ENCODE assay signal across 8 cellular contexts in the genomic region with DNA sequence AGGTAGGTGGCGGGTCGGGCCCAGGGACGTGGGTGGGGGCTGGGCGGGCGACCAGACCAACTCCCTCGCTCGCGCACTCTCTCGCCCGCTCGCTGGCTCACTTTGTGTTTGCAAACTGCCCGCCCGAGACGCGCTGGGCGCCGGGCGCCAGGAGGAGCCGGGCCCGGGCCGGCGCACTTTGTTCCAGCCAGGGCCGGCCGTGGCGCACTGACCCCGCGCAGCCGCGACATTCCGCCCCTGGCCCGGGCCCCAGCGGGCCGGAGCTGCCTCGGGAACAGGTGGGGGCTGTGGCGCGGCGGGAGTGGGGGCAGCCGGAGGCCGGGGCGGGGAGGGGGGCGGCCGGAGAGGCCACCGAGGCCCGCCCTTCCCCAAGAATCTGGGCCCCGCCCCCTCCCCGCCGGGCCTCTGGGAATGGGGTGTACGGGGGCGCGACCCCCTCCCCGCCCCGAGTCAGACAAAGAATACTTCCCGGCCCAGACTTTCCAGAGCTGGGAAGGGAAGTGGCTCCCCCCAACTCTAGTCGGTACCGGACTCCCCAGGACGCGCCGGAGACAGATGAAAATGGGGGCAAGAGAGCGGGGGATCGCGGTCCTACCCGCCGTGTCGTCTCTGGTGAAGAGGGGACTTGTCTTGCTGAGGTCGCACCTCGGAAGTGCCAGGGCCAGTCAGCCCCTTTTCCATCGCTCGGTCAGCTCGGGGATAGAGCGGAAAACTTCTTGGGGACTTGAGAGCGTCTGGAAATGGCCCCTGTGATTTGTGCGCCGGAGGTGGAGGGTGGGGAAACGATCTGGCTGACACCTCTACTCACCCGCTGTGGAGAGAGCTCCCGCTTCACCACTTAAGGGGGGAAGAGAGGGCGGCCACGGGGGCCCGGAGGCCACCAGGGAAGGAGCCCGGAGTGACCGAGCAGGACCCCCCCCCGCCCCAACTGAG. TPM values are rescaled to one million over a fixed set of nuclear protein-coding genes. Genes with fewer than 3 reads are reported as not detected.
DNase-seq lines count a peak whose midpoint lies in the region; ATAC-seq and TF ChIP-seq lines count a peak whose summit lies in the region.

No MANE protein-coding gene starts in this region.

- H4K20me1 ChIP-seq in SU-DHL-6 (ENCODE audit: low read depth, low read length): no peaks in the 10 kb centered on the region; the same call in 1 of the 2 replicates

- peaks cover 17% of the 10 kb centered on the region for H3K27me3 Mint-ChIP-seq in stimulated activated naive CD8-positive, alpha-beta T cell treated with anti-CD3 and anti-CD28 coated beads, Interleukin-15, Interleukin-2, amounts not matched to agents 100 ng/mL and 50 ng/mL, for 24 hours

- no peaks in the 10 kb centered on the region for H3F3A ChIP-seq in SU-DHL-6 (ENCODE audit: insufficient read depth)

- H3K27me3 ChIP-seq in SU-DHL-6 (ENCODE audit: low read length) (no peaks in the 10 kb centered on the region), colonic mucosa (no peaks in the 10 kb centered on the region), liver (ENCODE audit: control insufficient read depth in 4 of 4, insufficient read depth in 4 of 4, low read length in 3 of 4) (no peaks in the 10 kb centered on the region)

- H2AFZ ChIP-seq in SU-DHL-6 (ENCODE audit: low read depth, low read length, severe bottlenecking): no peak overlapping the region

- peak; percentile 16 to 44 for DNase-seq in AML-193 (lab: John Stamatoyannopoulos, UW)
- DNase-seq in colonic mucosa: peak; percentile 53
- no peak for DNase-seq in DMS153 treated with DMSO at 0.1 percent for 48 hours (lab: John Stamatoyannopoulos, UW; ENCODE audit: unreplicated experiment)

- H3K36me3 ChIP-seq in SU-DHL-6 (ENCODE audit: low read length): no peaks in the 10 kb centered on the region
- H3K36me3 ChIP-seq in colonic mucosa: no peaks in the 10 kb centered on the region
- H3K36me3 ChIP-seq in liver (ENCODE audit: control insufficient read depth in 4 of 4, insufficient read depth in 3 of 4, low read depth in 1 of 4, low read length in 3 of 4): peaks cover 0 to 2% (median 0%) of the 10 kb centered on the region in 4 donors

- intact Hi-C loops in colonic mucosa (cut with DNase I): no loop called here

- no peak overlapping the region for H3K27ac ChIP-seq in SU-DHL-6 (ENCODE audit: low read depth, low read length)
- peak overlapping the region; percentile 63 for H3K27ac ChIP-seq in colonic mucosa
- H3K27ac ChIP-seq in liver (ENCODE audit: low read depth in 1 of 2, low read length in 2 of 2): peak overlapping the region; percentile 52 to 78

- H3K27ac Mint-ChIP-seq in stimulated activated naive CD8-positive, alpha-beta T cell treated with anti-CD3 and anti-CD28 coated beads, Interleukin-15, Interleukin-2, amounts not matched to agents 100 ng/mL and 50 ng/mL, for 24 hours: peak overlapping the region; percentile 59

- H3K4me3 Mint-ChIP-seq in stimulated activated naive CD8-positive, alpha-beta T cell treated with anti-CD3 and anti-CD28 coated beads, Interleukin-15, Interleukin-2, amounts not matched to agents 100 ng/mL and 50 ng/mL, for 24 hours: peak overlapping the region; percentile 90

- H3K9me2 ChIP-seq in SU-DHL-6 (replicated peaks; ENCODE audit: insufficient read depth, low read length): no peaks in the 10 kb centered on the region

- peak; percentile 9 for ATAC-seq in GM18873 (IDR thresholded peaks at IDR 0.05; ENCODE audit: low FRiP score, unreplicated experiment)
- peak; percentile 23 for ATAC-seq in HG03159 (IDR thresholded peaks at IDR 0.05; ENCODE audit: unreplicated experiment)

- TF ChIP-seq CTCF in SU-DHL-6 (IDR thresholded peaks at IDR 0.05; ENCODE audit: insufficient read depth, low read length, poor library complexity, severe bottlenecking) (no peak), colonic mucosa (IDR thresholded peaks at IDR 0.05) (no peak), liver (IDR thresholded peaks at IDR 0.05; ENCODE audit: low read depth, low read length, missing input control) (no peak)

- H3K4me1 Mint-ChIP-seq in stimulated activated naive CD8-positive, alpha-beta T cell treated with anti-CD3 and anti-CD28 coated beads, Interleukin-15, Interleukin-2, amounts not matched to agents 100 ng/mL and 50 ng/mL, for 24 hours (ENCODE audit: low read depth): peaks cover 40% of the 10 kb centered on the region

- H3K79me2 ChIP-seq in SU-DHL-6 (ENCODE audit: insufficient read depth, low read length): peaks cover 14% of the 10 kb centered on the region; the same call in 1 of the 2 replicates

- H3K9ac ChIP-seq in SU-DHL-6 (ENCODE audit: low read length) (peak overlapping the region; percentile 61), colonic mucosa (ENCODE audit: low read depth in 2 of 2, low read length in 2 of 2) (peak overlapping the region; percentile 71 to 87), liver (ENCODE audit: low read depth in 1 of 2, low read length in 2 of 2) (peak overlapping the region in 1 of 2 donors; percentile 89)

- H3K36me3 Mint-ChIP-seq in stimulated activated naive CD8-positive, alpha-beta T cell treated with anti-CD3 and anti-CD28 coated beads, Interleukin-15, Interleukin-2, amounts not matched to agents 100 ng/mL and 50 ng/mL, for 24 hours (ENCODE audit: low read depth): peaks cover 21% of the 10 kb centered on the region

- under 1% methylated on average over 82 of the region's 82 CpGs for WGBS in liver

- H3K4me1 ChIP-seq in colonic mucosa (peaks cover 3% of the 10 kb centered on the region), liver (ENCODE audit: control insufficient read depth in 4 of 4, insufficient read depth in 4 of 4, low read length in 3 of 4) (peaks cover 5 to 42% (median 26%) of the 10 kb centered on the region in 4 donors)

- H3K9me3 ChIP-seq in SU-DHL-6 (ENCODE audit: insufficient read depth, low read length) (no peaks in the 10 kb centered on the region), colonic mucosa (no peaks in the 10 kb centered on the region), liver (ENCODE audit: control insufficient read depth in 4 of 4, low read length in 3 of 4) (no peaks in the 10 kb centered on the region)

- peak overlapping the region; percentile 61 for H3K4me3 ChIP-seq in SU-DHL-6 (ENCODE audit: insufficient read depth, low read length, poor library complexity, severe bottlenecking)
- H3K4me3 ChIP-seq in colonic mucosa: peak overlapping the region; percentile 72
- H3K4me3 ChIP-seq in liver (ENCODE audit: low read depth in 1 of 3, low read length in 3 of 3): peak overlapping the region; percentile 66 to 95 (median 89)

- H3K4me2 ChIP-seq in SU-DHL-6 (ENCODE audit: low read depth, low read length, poor library complexity, severe bottlenecking): peak overlapping the region; percentile 82

- no peaks in the 10 kb centered on the region for H3K9me3 Mint-ChIP-seq in stimulated activated naive CD8-positive, alpha-beta T cell treated with anti-CD3 and anti-CD28 coated beads, Interleukin-15, Interleukin-2, amounts not matched to agents 100 ng/mL and 50 ng/mL, for 24 hours

- no peak for TF ChIP-seq RAD21 in liver (IDR thresholded peaks at IDR 0.05)

TF ChIP-seq in liver, 16 proteins besides CTCF, POLR2A, EP300 and RAD21:
- TF ChIP-seq HNF4A (conservative IDR thresholded peaks at IDR 0.05): no peak
- peak; percentile 23 for TF ChIP-seq YY1 (IDR thresholded peaks at IDR 0.05)

RNA-seq across cellular contexts. Expression of a gene that starts 1.0 kb away (rescaled TPM):
- total RNA-seq in colonic mucosa (10 to 100 TPM; 33.6 to 50.4 TPM), liver (1 to 10 TPM; 3.7 to 4.9 TPM)
- polyA plus RNA-seq in liver: 10 to 100 TPM in 1 of 2 donors, 1 to 10 TPM in 1; 2.5 to 16.0 TPM

Comparison
In these comparisons a context has a peak if more than half of its experiments do, and no peak if none do; other contexts are left out.
1. RNA of a gene that starts 1.0 kb away (total RNA-seq): 33.6 to 50.4 TPM in colonic mucosa; 3.7 to 4.9 TPM in liver; every median in the first group is over 4 times any median in the second.
2. Peak in every context shown above with its lines, with median percentiles within 50 percentile points of each other: H3K4me3 ChIP-seq.